8 cellular contexts compared by ENCODE assay signal in genomic region chr3:197737319-197737649, GRCh38. TPM values are rescaled to one million over a fixed set of nuclear protein-coding genes. Genes with fewer than 3 reads are reported as not detected.
DNase-seq lines count a peak whose midpoint lies in the region; ATAC-seq and TF ChIP-seq lines count a peak whose summit lies in the region.

No MANE protein-coding gene starts in this region.

- no peak overlapping the region for H3K4ac ChIP-seq in H9 (ENCODE audit: low read depth, low read length)

- TF ChIP-seq CTCF in H9 (conservative IDR thresholded peaks at IDR 0.05) (no peak), foreskin keratinocyte (conservative IDR thresholded peaks at IDR 0.05) (no peak), gastrocnemius medialis (IDR thresholded peaks at IDR 0.05 in 4 of 5, conservative IDR thresholded peaks at IDR 0.05 in 1 of 5) (no peak)

- H2BK120ac ChIP-seq in H9 (ENCODE audit: low read depth, low read length, poor library complexity, severe bottlenecking), result no peak overlapping the region

- H3K36me3 Mint-ChIP-seq in H9 (ENCODE audit: insufficient read depth in 1 of 3, low read depth in 3 of 3), result no peaks in the 10 kb centered on the region

- in situ Hi-C loops in gastrocnemius medialis (cut with MboI; ENCODE audit: low sequenced_read_pairs in 4 of 4), result no loop called here

- H2BK15ac ChIP-seq in H9 (ENCODE audit: low read depth, low read length), result no peak overlapping the region

- H3K56ac ChIP-seq in H9 (ENCODE audit: insufficient read length, low read depth, low read length), result no peak overlapping the region

- peak overlapping the region; percentile 94 for H3K4me2 ChIP-seq in H9 (ENCODE audit: insufficient read depth, insufficient read length, low read length)

- no peak overlapping the region for H2BK12ac ChIP-seq in H9 (ENCODE audit: insufficient read length, low read depth, low read length)

- H3K23me2 ChIP-seq in H9 (ENCODE audit: insufficient read length, low read depth, low read length, poor library complexity, severe bottlenecking), result peaks cover 10% of the 10 kb centered on the region

- H3K27ac ChIP-seq in H9 (ENCODE audit: insufficient read length, low read depth, low read length) (no peak overlapping the region), foreskin keratinocyte (peak overlapping the region; percentile 20), gastrocnemius medialis (peak overlapping the region; percentile 86 to 95 (median 92))

- H3K23ac ChIP-seq in H9 (ENCODE audit: insufficient read length, low read depth, low read length), result no peak overlapping the region

- H2BK20ac ChIP-seq in H9 (ENCODE audit: low read depth, low read length, poor library complexity, severe bottlenecking), result no peak overlapping the region

- no peaks in the 10 kb centered on the region for H3K9me3 Mint-ChIP-seq in H9

- H3K27me3 Mint-ChIP-seq in H9 (ENCODE audit: low read depth), result no peaks in the 10 kb centered on the region

- H4K91ac ChIP-seq in H9 (ENCODE audit: insufficient read length, low read depth, low read length), result no peak overlapping the region

- peak overlapping the region; percentile 44 for H3K18ac ChIP-seq in H9 (ENCODE audit: insufficient read length, low read depth, low read length)

- peaks cover 13 to 14% of the 10 kb centered on the region in 2 experiments for H3K4me1 Mint-ChIP-seq in H9

- no peak overlapping the region for H2AFZ ChIP-seq in H9 (ENCODE audit: low read length)

- peaks cover 2% of the 10 kb centered on the region for H4K20me1 ChIP-seq in H9 (ENCODE audit: control insufficient read depth, insufficient read depth, insufficient read length)

- H3K4me1 ChIP-seq in H9 (ENCODE audit: insufficient read depth, low read length) (no peaks in the 10 kb centered on the region), foreskin keratinocyte (peaks cover 12% of the 10 kb centered on the region), gastrocnemius medialis (peaks cover 17 to 21% of the 10 kb centered on the region in 2 donors)

- no peaks in the 10 kb centered on the region for H3K79me1 ChIP-seq in H9 (ENCODE audit: insufficient read depth, low read depth, low read length, poor library complexity, severe bottlenecking)

- no peak overlapping the region for H3T11ph ChIP-seq in H9 (ENCODE audit: low read length)

- ATAC-seq in SK-N-SH treated with all-trans-retinoic acid at 6 μM for 48 hours (peak; percentile 26), foreskin keratinocyte (no peak), gastrocnemius medialis (peak; percentile 20 to 29)

- H3K27ac Mint-ChIP-seq in H9, result peak overlapping the region; percentile 68 to 80 (median 72); a peak in 6 of 7 replicates

- H3K36me3 ChIP-seq in gastrocnemius medialis, result no peaks in the 10 kb centered on the region

- no peaks in the 10 kb centered on the region for H3K27me3 ChIP-seq in H9 (ENCODE audit: insufficient read depth, low read length)
- no peaks in the 10 kb centered on the region for H3K27me3 ChIP-seq in foreskin keratinocyte
- H3K27me3 ChIP-seq in gastrocnemius medialis, result no peaks in the 10 kb centered on the region

- H4K8ac ChIP-seq in H9 (replicated peaks; ENCODE audit: insufficient read length, low read depth, low read length), result no peak overlapping the region

- H2AK5ac ChIP-seq in H9 (ENCODE audit: insufficient read length, low read length), result no peak overlapping the region

- peak overlapping the region; percentile 84 to 91 for H3K4me3 Mint-ChIP-seq in H9

- H3K14ac ChIP-seq in H9 (ENCODE audit: insufficient read depth, low read length), result peak overlapping the region; percentile 72; the same call in 1 of the 2 replicates

- H3K9ac ChIP-seq in H9 (ENCODE audit: extremely low read depth, insufficient read length, low read length), result peak overlapping the region; percentile 81

- no peak for DNase-seq in H9
- no peak for DNase-seq in foreskin keratinocyte
- DNase-seq in gastrocnemius medialis, result no peak
- no peak for DNase-seq in NCI-H1092 treated with DMSO at 0.1 percent for 48 hours (lab: John Stamatoyannopoulos, UW)
- DNase-seq in SKM-1 treated with dmso at 0.1 percent for 144 hours (lab: John Stamatoyannopoulos, UW; ENCODE audit: unreplicated experiment), result no peak
- no peak for DNase-seq in T-helper 9 cell
- no peak for DNase-seq in activated effector memory CD4-positive, alpha-beta T cell treated with anti-CD3 and anti-CD28 coated beads, Interleukin-2, amount 50 U/mL, for 16 hours

- peak overlapping the region; percentile 51 to 96 (median 83) for H3K4me3 ChIP-seq in gastrocnemius medialis

- no peaks in the 10 kb centered on the region for H3K79me2 ChIP-seq in H9 (ENCODE audit: insufficient read depth, low read length)

- TF ChIP-seq POLR2A in gastrocnemius medialis (IDR thresholded peaks at IDR 0.05), result no peak

- H3K9me3 ChIP-seq in H9 (ENCODE audit: control insufficient read depth, low read depth, low read length), result no peaks in the 10 kb centered on the region
- H3K9me3 ChIP-seq in gastrocnemius medialis, result no peaks in the 10 kb centered on the region

- H4K5ac ChIP-seq in H9 (ENCODE audit: insufficient read length, low read depth, low read length), result no peak overlapping the region

- H2BK5ac ChIP-seq in H9 (ENCODE audit: insufficient read length, low read length), result no peak overlapping the region

- intact Hi-C loops in gastrocnemius medialis (cut with DNase I; ENCODE audit: low total_unique reads), result loop anchor here (1.0 to 2.0 kb wide), 2 partner anchors 12 to 24 kb away; partner anchors contain the start of gene FYTTD1

- WGBS in H9 (ENCODE audit: extremely low coverage, insufficient read length, low lambda C conversion rate), result no CpG with 5 or more reads among the region's 6 CpGs

TF ChIP-seq in SK-N-SH treated with all-trans-retinoic acid at 6 μM for 48 hours, 23 proteins besides CTCF, POLR2A, EP300 and RAD21 (continues in another document):
- TF ChIP-seq PPARA (CRISPR knock-in tag; IDR thresholded peaks at IDR 0.05; ENCODE audit: borderline replicate concordance), result no peak
- TF ChIP-seq, protein P1, sequence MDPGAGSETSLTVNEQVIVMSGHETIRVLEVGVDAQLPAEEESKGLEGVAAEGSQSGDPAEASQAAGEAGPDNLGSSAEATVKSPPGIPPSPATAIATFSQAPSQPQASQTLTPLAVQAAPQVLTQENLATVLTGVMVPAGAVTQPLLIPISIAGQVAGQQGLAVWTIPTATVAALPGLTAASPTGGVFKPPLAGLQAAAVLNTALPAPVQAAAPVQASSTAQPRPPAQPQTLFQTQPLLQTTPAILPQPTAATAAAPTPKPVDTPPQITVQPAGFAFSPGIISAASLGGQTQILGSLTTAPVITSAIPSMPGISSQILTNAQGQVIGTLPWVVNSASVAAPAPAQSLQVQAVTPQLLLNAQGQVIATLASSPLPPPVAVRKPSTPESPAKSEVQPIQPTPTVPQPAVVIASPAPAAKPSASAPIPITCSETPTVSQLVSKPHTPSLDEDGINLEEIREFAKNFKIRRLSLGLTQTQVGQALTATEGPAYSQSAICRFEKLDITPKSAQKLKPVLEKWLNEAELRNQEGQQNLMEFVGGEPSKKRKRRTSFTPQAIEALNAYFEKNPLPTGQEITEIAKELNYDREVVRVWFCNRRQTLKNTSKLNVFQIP (CRISPR knock-in tag; IDR thresholded peaks at IDR 0.05; ENCODE audit: borderline replicate concordance, low read depth), result no peak
- TF ChIP-seq TCF4 (CRISPR knock-in tag; IDR thresholded peaks at IDR 0.05; ENCODE audit: borderline replicate concordance), result no peak
- TF ChIP-seq TSHZ2 (CRISPR knock-in tag; IDR thresholded peaks at IDR 0.05), result no peak
- TF ChIP-seq, protein P2, sequence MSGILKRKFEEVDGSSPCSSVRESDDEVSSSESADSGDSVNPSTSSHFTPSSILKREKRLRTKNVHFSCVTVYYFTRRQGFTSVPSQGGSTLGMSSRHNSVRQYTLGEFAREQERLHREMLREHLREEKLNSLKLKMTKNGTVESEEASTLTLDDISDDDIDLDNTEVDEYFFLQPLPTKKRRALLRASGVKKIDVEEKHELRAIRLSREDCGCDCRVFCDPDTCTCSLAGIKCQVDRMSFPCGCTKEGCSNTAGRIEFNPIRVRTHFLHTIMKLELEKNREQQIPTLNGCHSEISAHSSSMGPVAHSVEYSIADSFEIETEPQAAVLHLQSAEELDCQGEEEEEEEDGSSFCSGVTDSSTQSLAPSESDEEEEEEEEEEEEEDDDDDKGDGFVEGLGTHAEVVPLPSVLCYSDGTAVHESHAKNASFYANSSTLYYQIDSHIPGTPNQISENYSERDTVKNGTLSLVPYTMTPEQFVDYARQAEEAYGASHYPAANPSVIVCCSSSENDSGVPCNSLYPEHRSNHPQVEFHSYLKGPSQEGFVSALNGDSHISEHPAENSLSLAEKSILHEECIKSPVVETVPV (CRISPR knock-in tag; IDR thresholded peaks at IDR 0.05), result no peak
- no peak for TF ChIP-seq ARNTL (CRISPR knock-in tag; IDR thresholded peaks at IDR 0.05; ENCODE audit: borderline replicate concordance, low read depth)

RNA-seq across cellular contexts. Expression of gene RUBCN, which starts 0.6 kb away (rescaled TPM):
- 17.7 and 18.7 TPM in 2 replicates for total RNA-seq in H9 (2021)
- total RNA-seq in foreskin keratinocyte, result 19.9 and 21.0 TPM in 2 replicates
- polyA plus RNA-seq in foreskin keratinocyte, result 4.4 and 4.9 TPM in 2 replicates
- 10 to 100 TPM; 15.6 to 33.1 (median 21.6) TPM for total RNA-seq in gastrocnemius medialis

RNA-seq across cellular contexts. Expression of gene FYTTD1, which starts 12.4 kb away (rescaled TPM):
- total RNA-seq in H9 (2021), result 19.4 and 21.2 TPM in 2 replicates
- total RNA-seq in foreskin keratinocyte, result 44.3 and 46.2 TPM in 2 replicates
- polyA plus RNA-seq in foreskin keratinocyte, result 8.7 and 10.4 TPM in 2 replicates
- total RNA-seq in gastrocnemius medialis, result 100 to 1,000 TPM in 3 of 4 donors, 10 to 100 TPM in 1; 77.7 to 184 (median 111) TPM

RNA-seq across cellular contexts. Expression of gene LRCH3, which starts 53.8 kb away (rescaled TPM):
- total RNA-seq in H9 (2021), result 54.7 and 56.4 TPM in 2 replicates
- total RNA-seq in foreskin keratinocyte, result 35.1 and 38.2 TPM in 2 replicates
- polyA plus RNA-seq in foreskin keratinocyte, result 7.0 and 10.9 TPM in 2 replicates
- total RNA-seq in gastrocnemius medialis, result 100 to 1,000 TPM in 1 of 4 donors, 10 to 100 TPM in 3; 18.0 to 126 (median 26.7) TPM
